ENCODE assay signal across 8 cellular contexts in the genomic region with DNA sequence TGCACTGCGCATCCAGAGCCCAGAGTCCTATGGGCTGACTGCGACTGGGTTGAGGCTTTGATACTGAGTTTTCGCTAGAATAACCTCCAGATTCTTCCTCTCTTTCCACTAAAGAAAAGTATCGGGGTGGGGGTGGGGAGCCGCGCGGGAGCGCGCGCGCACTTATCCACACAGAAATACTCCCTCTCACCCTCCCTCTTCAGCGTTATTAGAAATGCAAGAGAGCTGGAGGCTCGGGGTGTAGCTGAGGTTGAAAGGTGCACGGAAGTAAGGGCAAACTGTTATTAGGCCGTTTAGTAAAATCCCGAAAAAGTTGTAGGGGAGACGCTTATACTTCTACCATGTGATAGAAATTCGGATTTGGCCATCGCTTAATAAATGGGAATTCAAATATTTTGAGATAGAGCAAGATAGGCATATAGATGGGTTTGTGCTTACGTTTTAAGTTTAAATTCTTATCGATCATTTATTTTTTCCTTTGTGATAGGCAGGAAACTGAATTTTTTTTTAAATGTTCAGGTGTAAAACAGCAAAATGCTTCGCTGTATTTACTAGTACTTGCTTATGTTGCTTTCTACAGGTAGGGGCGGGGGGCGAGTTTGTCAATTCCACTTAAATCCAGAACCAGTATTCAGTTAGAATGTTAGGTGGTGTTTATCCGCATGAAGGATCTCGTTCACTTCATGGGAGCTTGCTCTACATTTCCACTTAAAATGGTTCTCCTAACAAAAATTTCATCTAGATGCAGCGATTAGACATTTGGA. TPM values are rescaled to one million over a fixed set of nuclear protein-coding genes. Genes with fewer than 3 reads are reported as not detected.
DNase-seq lines count a peak whose midpoint lies in the region; ATAC-seq and TF ChIP-seq lines count a peak whose summit lies in the region.

No MANE protein-coding gene starts in this region.

- peak overlapping the region; percentile 83 to 97 for H3K4me3 ChIP-seq in foreskin fibroblast (ENCODE audit: low read depth in 1 of 2, low read length in 2 of 2)

- H3K9me3 Mint-ChIP-seq in activated T-cell treated with anti-CD3 and anti-CD28 coated beads, Interleukin-2, amount 50 U/mL, for 4 hours = no peaks in the 10 kb centered on the region
- H3K9me3 Mint-ChIP-seq in nephron = no peaks in the 10 kb centered on the region

- ATAC-seq in GM19328 (IDR thresholded peaks at IDR 0.05; ENCODE audit: unreplicated experiment) (peak; percentile 6), GM18907 (IDR thresholded peaks at IDR 0.05; ENCODE audit: unreplicated experiment) (no peak)
- ATAC-seq in activated T-cell treated with anti-CD3 and anti-CD28 coated beads, Interleukin-2, amount 50 U/mL, for 4 hours = no peak

- peak overlapping the region; percentile 99 for H3K4me3 Mint-ChIP-seq in activated T-cell treated with anti-CD3 and anti-CD28 coated beads, Interleukin-2, amount 50 U/mL, for 4 hours
- H3K4me3 Mint-ChIP-seq in nephron = peak overlapping the region; percentile 94 to 100 (median 100)

- no peaks in the 10 kb centered on the region for H3K36me3 Mint-ChIP-seq in activated T-cell treated with anti-CD3 and anti-CD28 coated beads, Interleukin-2, amount 50 U/mL, for 4 hours (ENCODE audit: insufficient read depth)
- no peaks in the 10 kb centered on the region for H3K36me3 Mint-ChIP-seq in nephron (ENCODE audit: low read depth)

- no peaks in the 10 kb centered on the region for H3K27me3 Mint-ChIP-seq in activated T-cell treated with anti-CD3 and anti-CD28 coated beads, Interleukin-2, amount 50 U/mL, for 4 hours (ENCODE audit: low read depth)
- H3K27me3 Mint-ChIP-seq in nephron (ENCODE audit: low read depth) = peaks cover 3% of the 10 kb centered on the region

- no peak for TF ChIP-seq CTCF in foreskin fibroblast (IDR thresholded peaks at IDR 0.05; ENCODE audit: low read depth, low read length)
- TF ChIP-seq CTCF in nephron (IDR thresholded peaks at IDR 0.05; ENCODE audit: unreplicated experiment in 3 of 3) = no peak

- peak overlapping the region; percentile 98 to 99 (median 99) for H3K27ac Mint-ChIP-seq in nephron

- peaks cover 44% of the 10 kb centered on the region for H3K4me1 Mint-ChIP-seq in activated T-cell treated with anti-CD3 and anti-CD28 coated beads, Interleukin-2, amount 50 U/mL, for 4 hours (ENCODE audit: low read depth)
- peaks cover 42% of the 10 kb centered on the region for H3K4me1 Mint-ChIP-seq in nephron

- DNase-seq in C1 segment of cervical spinal cord (lab: John Stamatoyannopoulos, UW) = peak in 13 of 14 donors; percentile 12 to 76 (median 63)
- peak; percentile 42 for DNase-seq in NCI-H1694 treated with DMSO at 0.1 percent for 48 hours (lab: John Stamatoyannopoulos, UW)
- DNase-seq in activated T-cell treated with anti-CD3 and anti-CD28 coated beads, Interleukin-2, amount 50 U/mL, for 4 hours = no peak
- DNase-seq in foreskin fibroblast = peak; percentile 25 to 71
- no peak for DNase-seq in SKM-1 (lab: John Stamatoyannopoulos, UW; ENCODE audit: unreplicated experiment)

RNA-seq across cellular contexts. Expression of gene ARHGAP5, which starts 1.1 kb away (rescaled TPM):
- total RNA-seq in activated T-cell treated with anti-CD3 and anti-CD28 coated beads, Interleukin-2, amount 50 U/mL, for 4 hours = 10 to 100 TPM; 35.1 to 37.8 (median 36.4) TPM

Comparison
In these comparisons a context has a peak if more than half of its experiments do, and no peak if none do; other contexts are left out.
1. DNase-seq: peak in C1 segment of cervical spinal cord (13 of 14), NCI-H1694 treated with DMSO at 0.1 percent for 48 hours (single experiment) and foreskin fibroblast (2 of 2); none in activated T-cell treated with anti-CD3 and anti-CD28 coated beads, Interleukin-2, amount 50 U/mL, for 4 hours (single experiment) and SKM-1 (single experiment).